Comparison of ENCODE assay signal across 1 cellular context in genomic region chr6:26412225-26412624, GRCh38.
TF ChIP-seq lines count a peak whose summit lies in the region.

No MANE protein-coding gene starts in this region.

TF ChIP-seq in GM23338, 12 proteins besides CTCF, POLR2A, EP300 and RAD21:
- TF ChIP-seq ZNF462 (CRISPR knock-in tag; IDR thresholded peaks at IDR 0.05) (no peak), REST (IDR thresholded peaks at IDR 0.05; ENCODE audit: unreplicated experiment) (no peak), JUNB (IDR thresholded peaks at IDR 0.05; ENCODE audit: unreplicated experiment) (no peak), NANOG (IDR thresholded peaks at IDR 0.05; ENCODE audit: borderline replicate concordance) (no peak), ZNF114 (CRISPR knock-in tag; IDR thresholded peaks at IDR 0.05) (no peak), ZNF331 (CRISPR knock-in tag; IDR thresholded peaks at IDR 0.05; ENCODE audit: low read depth) (no peak), STAT1 (IDR thresholded peaks at IDR 0.05; ENCODE audit: unreplicated experiment) (no peak)
TF ChIP-seq in GM23338: peak in this region for 0.
